21 cellular contexts compared by ENCODE assay signal in the genomic region with DNA sequence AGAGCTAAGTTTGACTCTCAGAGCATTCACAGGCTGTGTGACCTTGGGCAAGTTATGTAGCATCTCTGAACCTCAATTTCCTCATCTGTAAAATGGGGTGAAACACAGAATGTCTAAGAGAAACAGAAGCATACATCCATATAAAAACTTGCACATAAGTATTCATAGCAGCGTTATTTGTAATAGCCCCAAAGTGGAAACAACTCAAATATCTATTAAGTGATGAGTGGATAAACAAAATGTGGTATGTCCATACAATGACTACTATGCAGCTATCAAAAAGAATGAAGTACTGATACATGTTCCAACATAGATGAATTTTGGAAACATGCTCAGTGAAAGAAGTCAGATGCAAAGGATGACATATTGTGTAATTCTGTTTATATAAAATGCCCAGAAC.
A peak's percentile ranks its signal among the peaks of the same experiment; 100 is the strongest.
DNase-seq lines count a peak whose midpoint lies in the region; ATAC-seq, FAIRE-seq and TF ChIP-seq lines count a peak whose summit lies in the region.
"Had no signal": no experiment of that assay in that cellular context is flagged by ENCODE, and none has a peak within 500 bp of the region (broad histone marks: within the 10 kb centered on the region; RNA-seq: fewer than 3 reads in every experiment).

No MANE protein-coding gene starts in this region.

- whole genome bisulfite sequencing in H1 (ENCODE audit: extremely low coverage in 1 of 2, insufficient coverage in 1 of 2, insufficient read length in 1 of 2, insufficient replicate concordance in 2 of 2, low coverage in 1 of 2, low lambda C conversion rate in 2 of 2, missing lambda C conversion rate in 1 of 2), 2 experiments = 94% methylated on average over 1 of the region's 1 CpG; no CpG with 5 or more reads in 1 of the 2 experiments

- H2BK12ac ChIP-seq in H1 (ENCODE audit: low read depth, low read length) = no peak overlapping the region

- no peak overlapping the region for H2AFZ ChIP-seq in H1 (ENCODE audit: low read length)

- H3K4me1 Mint-ChIP-seq in WTC11 = peaks cover 32% of the 10 kb centered on the region
- H3K4me1 Mint-ChIP-seq: B cell; CD8-positive, alpha-beta memory T cell had no signal

- H3K79me2 ChIP-seq in H1 (ENCODE audit: control insufficient read depth in 1 of 2, insufficient read depth in 2 of 2, low read length in 2 of 2) = no peaks in the 10 kb centered on the region

- no peak overlapping the region for H3K9ac ChIP-seq in H1 (replicated peaks in 1 of 4; ENCODE audit: extremely low read depth in 1 of 4, low read depth in 3 of 4, low read length in 3 of 4)
- H3K9ac ChIP-seq: BLaER1 had no signal

- H3K4me1 ChIP-seq in HEK293 (ENCODE audit: control insufficient read depth, insufficient read depth, low read length) = no peaks in the 10 kb centered on the region
- H3K4me1 ChIP-seq in H1 (replicated peaks in 1 of 4; ENCODE audit: control insufficient read depth in 3 of 4, insufficient read depth in 4 of 4, low read length in 3 of 4) = peaks cover 0 to 3% (median 1%) of the 10 kb centered on the region in 4 experiments; a peak in 6 of 7 replicates

- H4K5ac ChIP-seq in H1 (ENCODE audit: insufficient read length, low read depth, low read length) = no peak overlapping the region

- no peak overlapping the region for H3K18ac ChIP-seq in H1 (ENCODE audit: extremely low read depth, low read length)

- no peak overlapping the region for H2BK5ac ChIP-seq in H1 (ENCODE audit: low read depth, low read length)

- H3K23me2 ChIP-seq in H1 (ENCODE audit: low read depth, low read length) = no peaks in the 10 kb centered on the region

- H3K79me1 ChIP-seq in H1 (ENCODE audit: low read depth, low read length) = no peaks in the 10 kb centered on the region

- DNase-seq in WTC11 (ENCODE audit: low spot score) (no peak), H1 (ENCODE audit: low read depth in 1 of 2, low spot score in 2 of 2) (no peak), GOT3 (lab: John Stamatoyannopoulos, UW) (no peak)
- DNase-seq in activated effector memory CD4-positive, alpha-beta T cell treated with Interleukin-2 at 50 U/mL for 16 hours = no peak
- DNase-seq: CD4-positive, alpha-beta T cell; CD8-positive, alpha-beta memory T cell; DMS 273 treated with DMSO at 0.1 percent for 48 hours; DMS79; EL; GDM1; H7; HCEC 1CT had no signal

- no peaks in the 10 kb centered on the region for H4K20me1 ChIP-seq in H1 (replicated peaks in 1 of 2; ENCODE audit: control insufficient read depth in 1 of 2, insufficient read depth in 2 of 2, low read length in 2 of 2)
- H4K20me1 ChIP-seq: BLaER1 had no signal

- H3K9me3 ChIP-seq in HEK293 (ENCODE audit: control insufficient read depth, insufficient read depth, low read depth, low read length) = no peaks in the 10 kb centered on the region
- H3K9me3 ChIP-seq in H1 (ENCODE audit: insufficient read depth in 2 of 2, low read depth in 1 of 2, low read length in 1 of 2) = peaks cover 8 to 16% of the 10 kb centered on the region in 2 experiments; a peak in 3 of 4 replicates

- no peak overlapping the region for H3K56ac ChIP-seq in H1 (replicated peaks; ENCODE audit: insufficient read length, low read depth, low read length)

- no peak overlapping the region for H2BK15ac ChIP-seq in H1 (ENCODE audit: low read length)

- no peak overlapping the region for H3K4me2 ChIP-seq in H1 (ENCODE audit: insufficient read depth in 1 of 2, low read depth in 2 of 2, low read length in 2 of 2)
- H3K4me2 ChIP-seq: GM23338 had no signal

- H4K91ac ChIP-seq in H1 (replicated peaks; ENCODE audit: insufficient read length, low read length) = no peak overlapping the region

- no peak overlapping the region for H3K23ac ChIP-seq in H1 (ENCODE audit: insufficient read length)

- no peak for FAIRE-seq in H1 (lab: Jason Lieb, UNC)
- FAIRE-seq: D721Med, GM12878, GM19239 had no signal

- H3K9me3 Mint-ChIP-seq in WTC11 = peaks cover 17% of the 10 kb centered on the region

- no peak overlapping the region for H3K27ac Mint-ChIP-seq in WTC11
- H3K27ac Mint-ChIP-seq: B cell; CD14-positive monocyte; CD4-positive, alpha-beta T cell; CD8-positive, alpha-beta memory T cell; GM23338 had no signal

- H3K36me3 Mint-ChIP-seq in WTC11 = peaks cover 17% of the 10 kb centered on the region
- H3K36me3 Mint-ChIP-seq: CD14-positive monocyte; CD8-positive, alpha-beta memory T cell had no signal

- no peak for TF ChIP-seq RAD21 in H1 (IDR thresholded peaks at IDR 0.05 in 1 of 2, conservative IDR thresholded peaks at IDR 0.05 in 1 of 2; ENCODE audit: low read depth in 2 of 2, low read length in 2 of 2)

- POLR2A ChIA-PET in HEK293 (lab: Yijun Ruan, JAX) (no interaction called here), WTC11 (lab: Charles Lee) (no interaction called here), H1 (lab: Charles Lee; ENCODE audit: partially characterized antibody) (no interaction called here)

- H2BK20ac ChIP-seq in H1 (ENCODE audit: low read length) = peak overlapping the region; percentile 96; the same call in 1 of the 2 replicates

- H2BK120ac ChIP-seq in H1 (replicated peaks; ENCODE audit: low read depth, low read length) = no peak overlapping the region

- no peaks in the 10 kb centered on the region for H3K27me3 ChIP-seq in H1 (replicated peaks in 1 of 4; ENCODE audit: control insufficient read depth in 3 of 4, extremely low read depth in 1 of 4, insufficient read depth in 3 of 4, low read length in 3 of 4)
- H3K27me3 ChIP-seq: BLaER1 had no signal

- H3K14ac ChIP-seq in H1 (ENCODE audit: insufficient read length) = no peak overlapping the region

- H3K4me3 Mint-ChIP-seq in WTC11 = no peak overlapping the region
- H3K4me3 Mint-ChIP-seq: B cell; CD14-positive monocyte; CD4-positive, alpha-beta T cell; CD8-positive, alpha-beta memory T cell; GM23338 had no signal

- TF ChIP-seq CTCF in HEK293 (tag by site-specific recombination; IDR thresholded peaks at IDR 0.05) (no peak), WTC11 (IDR thresholded peaks at IDR 0.05) (no peak), H1 (IDR thresholded peaks at IDR 0.05; ENCODE audit: control extremely low read depth in 1 of 3, insufficient read depth in 1 of 3, low read depth in 1 of 3, low read length in 3 of 3) (no peak)

- no peak overlapping the region for H2AK5ac ChIP-seq in H1 (ENCODE audit: low read depth, low read length)

- ATAC-seq in WTC11 (no peak), HG02623 (IDR thresholded peaks at IDR 0.05; ENCODE audit: unreplicated experiment) (no peak)
- ATAC-seq: GM12878, GM23338 had no signal

- TF ChIP-seq EP300 in H1 (IDR thresholded peaks at IDR 0.05; ENCODE audit: borderline replicate concordance in 1 of 2, low read depth in 2 of 2, low read length in 2 of 2) = no peak

- H4K8ac ChIP-seq in H1 (ENCODE audit: extremely low read depth, insufficient read depth, low read length) = no peak overlapping the region

- H3K27me3 Mint-ChIP-seq in WTC11 (ENCODE audit: low read depth) = peaks cover 15% of the 10 kb centered on the region

- no peaks in the 10 kb centered on the region for H3K36me3 ChIP-seq in HEK293 (ENCODE audit: control insufficient read depth in 2 of 2, insufficient read depth in 1 of 2, low read length in 2 of 2)
- H3K36me3 ChIP-seq in H1 (ENCODE audit: control insufficient read depth in 2 of 4, insufficient read depth in 4 of 4, low read length in 3 of 4) = no peaks in the 10 kb centered on the region; a peak in 2 of 8 replicates
- H3K36me3 ChIP-seq: BLaER1 had no signal

- TF ChIP-seq POLR2A in H1 (IDR thresholded peaks at IDR 0.05; ENCODE audit: control extremely low read depth in 1 of 2, low read depth in 2 of 2, low read length in 2 of 2) = no peak

- H3K4me3 ChIP-seq in HEK293 (ENCODE audit: low read depth, low read length) (no peak overlapping the region), H1 (ENCODE audit: extremely low read depth in 1 of 4, insufficient read depth in 2 of 4, low read depth in 3 of 4, low read length in 4 of 4) (no peak overlapping the region)
- H3K4me3 ChIP-seq: BLaER1, GM12878, GM23338 had no signal

- CTCF ChIA-PET in HEK293 (lab: Yijun Ruan, JAX) = no interaction called here
- CTCF ChIA-PET in WTC11 (lab: Charles Lee) = no interaction called here
- CTCF ChIA-PET in H1 (lab: Charles Lee; ENCODE audit: partially characterized antibody) = interaction anchor here (0.6 to 1.1 kb wide), 2 partner anchors 204 to 378 kb away, joined by 3 read pairs; no protein-coding TSS in a partner anchor

- H3K27ac ChIP-seq in HEK293 (ENCODE audit: extremely low read depth, low read depth, low read length) = no peak overlapping the region
- no peak overlapping the region for H3K27ac ChIP-seq in H1 (ENCODE audit: low read depth, low read length)
- H3K27ac ChIP-seq: BLaER1 had no signal

- no peak overlapping the region for H3K4ac ChIP-seq in H1 (replicated peaks; ENCODE audit: insufficient read length, low read depth, low read length)

TF ChIP-seq in HEK293, 187 proteins besides CTCF, POLR2A, EP300 and RAD21:
- no peak for TF ChIP-seq ZNF112 (tag by site-specific recombination; IDR thresholded peaks at IDR 0.05)
- no peak for TF ChIP-seq ZNF530 (tag by site-specific recombination; IDR thresholded peaks at IDR 0.05; ENCODE audit: low read depth)
- TF ChIP-seq ZNF146 (tag by site-specific recombination; IDR thresholded peaks at IDR 0.05) = peak; percentile 5; the same call in 1 of the 2 replicates
TF ChIP-seq in HEK293: peak in this region for 1.

TF ChIP-seq in WTC11, 78 proteins besides CTCF, POLR2A, EP300 and RAD21 (continues in another document):
- peak; percentile 89 for TF ChIP-seq GTF2I (CRISPR knock-in tag; conservative IDR thresholded peaks at IDR 0.05)

TF ChIP-seq in H1, 55 proteins besides CTCF, POLR2A, EP300 and RAD21 (continues in another document):
- 0 out of 4 replicates have a peak, but pooled peaks of 1 of the 2 experiments have one; percentile 35 for TF ChIP-seq HDAC2 (IDR thresholded peaks at IDR 0.05; ENCODE audit: borderline replicate concordance in 1 of 2, low read depth in 2 of 2, low read length in 2 of 2)
- no peak for TF ChIP-seq JUND (IDR thresholded peaks at IDR 0.05; ENCODE audit: low read length)
- no peak for TF ChIP-seq POU5F1 (IDR thresholded peaks at IDR 0.05; ENCODE audit: low read depth, low read length)
- no peak for TF ChIP-seq CBX8 (IDR thresholded peaks at IDR 0.05; ENCODE audit: borderline replicate concordance, low read depth, low read length)
- TF ChIP-seq RNF2 (IDR thresholded peaks at IDR 0.05; ENCODE audit: borderline replicate concordance, low read depth, low read length, missing control alignments, poor library complexity, severe bottlenecking) = no peak
- no peak for TF ChIP-seq SRF (IDR thresholded peaks at IDR 0.05; ENCODE audit: low read depth, low read length)
- TF ChIP-seq CBX5 (IDR thresholded peaks at IDR 0.05; ENCODE audit: low read depth, low read length) = no peak
- no peak for TF ChIP-seq GABPA (IDR thresholded peaks at IDR 0.05; ENCODE audit: borderline replicate concordance, insufficient read depth, low read length)
- no peak for TF ChIP-seq SAP30 (IDR thresholded peaks at IDR 0.05; ENCODE audit: insufficient read depth, insufficient replicate concordance, low read length)
- TF ChIP-seq BACH1 (IDR thresholded peaks at IDR 0.05; ENCODE audit: low read length) = no peak
- no peak for TF ChIP-seq POLR2AphosphoS5 (IDR thresholded peaks at IDR 0.05; ENCODE audit: low read depth, low read length)
- no peak for TF ChIP-seq CEBPB (IDR thresholded peaks at IDR 0.05; ENCODE audit: low read depth, low read length)
